ENCODE assay signal across 20 cellular contexts in genomic region chrX:137072396-137072795, GRCh38. TPM values are rescaled to one million over a fixed set of nuclear protein-coding genes. Genes with fewer than 3 reads are reported as not detected.
DNase-seq lines count a peak whose midpoint lies in the region; ATAC-seq and TF ChIP-seq lines count a peak whose summit lies in the region.
"Had no signal": no experiment of that assay in that cellular context is flagged by ENCODE, and none has a peak within 500 bp of the region (broad histone marks: within the 10 kb centered on the region; RNA-seq: fewer than 3 reads in every experiment).

No MANE protein-coding gene starts in this region.

- H2AFZ ChIP-seq in mammary epithelial cell (ENCODE audit: low read depth, low read length): no peak overlapping the region

- in situ Hi-C loops in mammary epithelial cell (cut with MboI; ENCODE audit: low sequenced_read_pairs in 2 of 2): no loop called here

- H3K4me3 ChIP-seq in breast epithelium (no peak overlapping the region), mammary epithelial cell (replicated peaks in 1 of 3; ENCODE audit: insufficient read depth in 1 of 3, low read depth in 2 of 3, low read length in 3 of 3) (no peak overlapping the region)
- H3K4me3 ChIP-seq: BLaER1, HAP-1 had no signal

- H3K36me3 ChIP-seq in breast epithelium (no peaks in the 10 kb centered on the region), mammary epithelial cell (ENCODE audit: insufficient read depth, low read length) (no peaks in the 10 kb centered on the region)
- H3K36me3 ChIP-seq: BLaER1, HAP-1 had no signal

- ATAC-seq in HG03565 (IDR thresholded peaks at IDR 0.05; ENCODE audit: unreplicated experiment): no peak
- ATAC-seq: CD8-positive, alpha-beta T cell had no signal

- H3K4me3 Mint-ChIP-seq in MCF 10A (ENCODE audit: unreplicated experiment): no peak overlapping the region
- H3K4me3 Mint-ChIP-seq: B cell; CD8-positive, alpha-beta T cell; HFFc6 had no signal

- no peaks in the 10 kb centered on the region for H3K27me3 Mint-ChIP-seq in MCF 10A (ENCODE audit: insufficient read depth, unreplicated experiment)
- H3K27me3 Mint-ChIP-seq: B cell had no signal

- POLR2A ChIA-PET in MCF 10A (lab: Yijun Ruan, JAX): no interaction called here

- intact Hi-C loops in MCF 10A (cut with micrococcal nuclease) (no loop called here), breast epithelium (cut with DNase I; ENCODE audit: low total_unique reads) (no loop called here), mammary epithelial cell (cut with micrococcal nuclease) (no loop called here)

- TF ChIP-seq POLR2A in breast epithelium (IDR thresholded peaks at IDR 0.05): no peak

- no TSS peak for BruUV-seq in MCF 10A (replicated peaks; lab: Mats Ljungman, UMichigan)
- no TSS peak for BruUV-seq in mammary epithelial cell (replicated peaks; lab: Mats Ljungman, UMichigan)

- dilution Hi-C loops in mammary epithelial cell (cut with HindIII; ENCODE audit: low sequenced_read_pairs): no loop called here

- H3K79me2 ChIP-seq in mammary epithelial cell (ENCODE audit: insufficient read depth, low read length): no peaks in the 10 kb centered on the region

- no peak overlapping the region for H3K4me2 ChIP-seq in mammary epithelial cell (ENCODE audit: insufficient read depth, low read depth, low read length)
- H3K4me2 ChIP-seq: BLaER1 had no signal

- H3K9ac ChIP-seq in mammary epithelial cell (ENCODE audit: insufficient read depth, low read length): peak overlapping the region; percentile 1
- H3K9ac ChIP-seq: BLaER1 had no signal

- no peaks in the 10 kb centered on the region for H3K9me3 ChIP-seq in breast epithelium
- no peaks in the 10 kb centered on the region for H3K9me3 ChIP-seq in mammary epithelial cell (replicated peaks; ENCODE audit: insufficient read depth, low read length)
- H3K9me3 ChIP-seq: BLaER1, Caco-2, HAP-1 had no signal

- no peaks in the 10 kb centered on the region for H3K9me3 Mint-ChIP-seq in MCF 10A (ENCODE audit: unreplicated experiment)
- H3K9me3 Mint-ChIP-seq: CD8-positive, alpha-beta T cell; HFFc6 had no signal

- H3K27ac ChIP-seq in breast epithelium: no peak overlapping the region
- H3K27ac ChIP-seq in mammary epithelial cell (ENCODE audit: insufficient read depth, low read depth, low read length): no peak overlapping the region
- H3K27ac ChIP-seq: BLaER1, C4-2B had no signal

- WGBS in mammary epithelial cell (ENCODE audit: low coverage, missing lambda C conversion rate): 27% methylated on average over 1 of the region's 1 CpG

- CTCF ChIA-PET in MCF 10A (lab: Yijun Ruan, JAX): no interaction called here
- CTCF ChIA-PET in mammary epithelial cell (lab: Charles Lee; ENCODE audit: low non-redundant PET): no interaction called here

- no peaks in the 10 kb centered on the region for H3K36me3 Mint-ChIP-seq in MCF 10A (ENCODE audit: insufficient read depth, unreplicated experiment)
- H3K36me3 Mint-ChIP-seq: CD4-positive, CD25-positive, alpha-beta regulatory T cell; CD8-positive, alpha-beta T cell had no signal

- H3K4me1 Mint-ChIP-seq in MCF 10A (ENCODE audit: insufficient read depth, unreplicated experiment): no peaks in the 10 kb centered on the region
- H3K4me1 Mint-ChIP-seq: B cell; CD4-positive, CD25-positive, alpha-beta regulatory T cell had no signal

- no peaks in the 10 kb centered on the region for H4K20me1 ChIP-seq in mammary epithelial cell (ENCODE audit: insufficient read depth, low read length)
- H4K20me1 ChIP-seq: BLaER1 had no signal

- no peak overlapping the region for H3K27ac Mint-ChIP-seq in MCF 10A (ENCODE audit: low read depth, unreplicated experiment)
- H3K27ac Mint-ChIP-seq: B cell; CD4-positive, CD25-positive, alpha-beta regulatory T cell; CD8-positive, alpha-beta T cell; HFFc6 had no signal

- H3K27me3 ChIP-seq in breast epithelium: peaks cover 0 to 20% of the 10 kb centered on the region in 2 donors
- H3K27me3 ChIP-seq in mammary epithelial cell (ENCODE audit: insufficient read depth, low read length): no peaks in the 10 kb centered on the region

- H3K4me1 ChIP-seq in breast epithelium (no peaks in the 10 kb centered on the region), mammary epithelial cell (ENCODE audit: insufficient read depth, low read length) (no peaks in the 10 kb centered on the region)
- H3K4me1 ChIP-seq: BLaER1, Caco-2, HAP-1 had no signal

- DNase-seq in MCF 10A (ENCODE audit: unreplicated experiment) (peak; percentile 20), breast epithelium (ENCODE audit: low spot score in 2 of 2) (no peak), NCI-H526 (lab: John Stamatoyannopoulos, UW) (peak; percentile 15 to 34), mammary epithelial cell (no peak), kidney tubule cell (ENCODE audit: low spot score) (no peak), germinal center (ENCODE audit: low spot score) (no peak)
- DNase-seq: 8988T; Caco-2; CD4-positive, CD25-positive, alpha-beta regulatory T cell; CD8-positive, alpha-beta T cell; DMS153; DND-41; GOT3; HFFc6 had no signal

- TF ChIP-seq CTCF in MCF 10A (IDR thresholded peaks at IDR 0.05; ENCODE audit: unreplicated experiment) (no peak), breast epithelium (IDR thresholded peaks at IDR 0.05) (no peak), mammary epithelial cell (conservative IDR thresholded peaks at IDR 0.05 in 1 of 2, IDR thresholded peaks at IDR 0.05 in 1 of 2; ENCODE audit: extremely low read depth in 1 of 2, insufficient read depth in 1 of 2, low read depth in 1 of 2, low read length in 2 of 2) (no peak)

RNA-seq across cellular contexts. Expression of gene GPR101, which starts 38.6 kb away (rescaled TPM):
- total RNA-seq in MCF 10A (2022) (not detected in 2 replicates), breast epithelium (not detected), mammary epithelial cell (not detected)
- not detected for polyA plus RNA-seq in mammary epithelial cell
- polyA minus RNA-seq in mammary epithelial cell: not detected
- total RNA-seq: B cell; Caco-2; CD4-positive, CD25-positive, alpha-beta regulatory T cell; HFFc6 had no signal
- polyA plus RNA-seq: AG04450; CD4-positive, CD25-positive, alpha-beta regulatory T cell had no signal

Comparison
In these comparisons a context has a peak if more than half of its experiments do, and no peak if none do; other contexts are left out.
1. DNase-seq: peak in MCF 10A (single experiment) and NCI-H526 (2 of 2); none in breast epithelium (0 of 2), mammary epithelial cell (single experiment), kidney tubule cell (single experiment) and germinal center (single experiment).